In the genomic region with DNA sequence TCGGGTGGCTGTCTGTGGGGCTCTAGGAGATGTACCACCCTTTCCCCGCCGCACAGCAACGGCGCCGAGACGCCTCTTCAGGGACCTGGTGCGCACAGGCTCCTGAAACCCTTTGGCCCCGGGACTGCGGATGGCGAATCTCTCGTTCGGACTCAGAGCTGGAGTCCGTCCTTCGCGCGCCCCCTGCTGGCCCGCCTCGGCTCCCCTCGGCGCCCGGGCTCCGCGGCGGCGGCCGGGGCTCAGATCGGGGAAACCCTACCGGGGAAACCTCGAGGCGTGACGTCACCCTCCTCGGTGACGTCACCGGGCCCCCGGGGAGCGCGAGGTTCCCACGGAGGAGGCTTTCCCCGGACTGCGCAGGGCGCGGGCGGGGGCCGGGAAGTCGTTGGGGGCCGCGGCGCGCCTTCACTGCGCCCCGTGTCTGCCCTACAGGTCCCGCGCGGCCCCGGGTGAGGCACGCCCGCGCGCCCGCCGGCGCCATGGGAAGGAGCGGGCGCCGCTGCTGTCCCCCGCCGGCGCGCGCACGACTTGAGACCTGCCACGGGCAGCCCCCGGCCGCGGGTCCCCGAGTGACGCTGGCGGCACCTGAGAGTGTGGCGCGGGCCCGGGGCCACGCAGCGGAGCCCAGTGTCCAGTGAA, we compare ENCODE assay signal across 8 cellular contexts. TPM values are rescaled to one million over a fixed set of nuclear protein-coding genes. Genes with fewer than 3 reads are reported as not detected.
A peak's percentile ranks its signal among the peaks of the same experiment; 100 is the strongest.
DNase-seq lines count a peak whose midpoint lies in the region; ATAC-seq, FAIRE-seq and TF ChIP-seq lines count a peak whose summit lies in the region.

No MANE protein-coding gene starts in this region.

- peaks cover 0 to 43% of the 10 kb centered on the region in 2 donors for H3K4me1 ChIP-seq in right atrium auricular region
- peaks cover 0 to 23% of the 10 kb centered on the region in 2 donors for H3K4me1 ChIP-seq in uterus

- TF ChIP-seq POLR2A in GM12891 (IDR thresholded peaks at IDR 0.05; ENCODE audit: low read depth, low read length) (no peak), uterus (IDR thresholded peaks at IDR 0.05) (peak in 1 of 2 donors; percentile 33)

- FAIRE-seq in GM12891 (lab: Jason Lieb, UNC), result no peak

- H3K27ac ChIP-seq in angular gyrus (ENCODE audit: low read depth, low read length) (peak overlapping the region; percentile 52), right atrium auricular region (peak overlapping the region; percentile 79 to 84), uterus (peak overlapping the region; percentile 63 to 68)

- peak; percentile 48 for ATAC-seq in HG02642 (IDR thresholded peaks at IDR 0.05; ENCODE audit: poor library complexity, unreplicated experiment)

- TF ChIP-seq CTCF in right atrium auricular region (IDR thresholded peaks at IDR 0.05) (peak; percentile 93 to 96), uterus (IDR thresholded peaks at IDR 0.05) (peak; percentile 87 to 98 (median 94))

- intact Hi-C loops in uterus (cut with DNase I; ENCODE audit: low total_unique reads), result loop anchor here (5.0 kb wide), 1 partner anchor 52 kb away; the partner anchor contains the start of gene PFN3

- H3K27me3 ChIP-seq in right atrium auricular region (no peaks in the 10 kb centered on the region), uterus (no peaks in the 10 kb centered on the region)

- peak overlapping the region; percentile 64 to 66 for H3K4me3 ChIP-seq in right atrium auricular region
- peak overlapping the region; percentile 45 to 48 for H3K4me3 ChIP-seq in uterus

- no peaks in the 10 kb centered on the region for H3K9me3 ChIP-seq in right atrium auricular region
- no peaks in the 10 kb centered on the region for H3K9me3 ChIP-seq in uterus

- DNase-seq in GM12891 (ENCODE audit: insufficient read length, low spot score) (peak; percentile 99), NCI-H1092 treated with DMSO at 0.1 percent for 48 hours (lab: John Stamatoyannopoulos, UW) (peak; percentile 71), T-helper 2 cell (peak; percentile 87 to 97 (median 92)), right atrium auricular region (ENCODE audit: low spot score) (peak; percentile 95), putamen (ENCODE audit: low spot score) (peak; percentile 84), uterus (peak; percentile 88 to 93)

- H3K36me3 ChIP-seq in right atrium auricular region (no peaks in the 10 kb centered on the region), uterus (no peaks in the 10 kb centered on the region)

TF ChIP-seq in GM12891, 5 proteins besides CTCF, POLR2A, EP300 and RAD21:
- TF ChIP-seq PAX5 (IDR thresholded peaks at IDR 0.05; ENCODE audit: insufficient read depth, low read length, severe bottlenecking) (no peak), SPI1 (IDR thresholded peaks at IDR 0.05; ENCODE audit: low read depth, low read length) (no peak), POLR2AphosphoS5 (IDR thresholded peaks at IDR 0.05; ENCODE audit: low read depth, low read length) (no peak), TAF1 (IDR thresholded peaks at IDR 0.05; ENCODE audit: low read depth, low read length) (no peak)

RNA-seq across cellular contexts. Expression of gene PRR7, which starts 7.9 kb away (rescaled TPM):
- polyA plus RNA-seq in GM12891 (2012; ENCODE audit: low read depth, missing spikeins), result 8.4 TPM
- total RNA-seq in right atrium auricular region (1 to 10 TPM in 1 of 2 donors, under 1 TPM in 1; 0.90 to 1.1 TPM), uterus (1 to 10 TPM in 2 of 4 donors, not detected in 2; 1.9 to 3.0 TPM)

RNA-seq across cellular contexts. Expression of gene DBN1, which starts 18.9 kb away (rescaled TPM):
- polyA plus RNA-seq in GM12891 (2012; ENCODE audit: low read depth, missing spikeins), result 36.9 TPM
- 10 to 100 TPM; 25.0 to 47.2 TPM for total RNA-seq in right atrium auricular region
- 100 to 1,000 TPM in 2 of 4 donors, 10 to 100 TPM in 2; 30.6 to 107 (median 82.7) TPM for total RNA-seq in uterus

RNA-seq across cellular contexts. Expression of gene GRK6, which starts 28.0 kb away (rescaled TPM):
- 42.8 TPM for polyA plus RNA-seq in GM12891 (2012; ENCODE audit: low read depth, missing spikeins)
- total RNA-seq in right atrium auricular region (10 to 100 TPM in 1 of 2 donors, 1 to 10 TPM in 1; 9.9 to 14.1 TPM), uterus (10 to 100 TPM; 16.4 to 29.8 (median 20.9) TPM)

RNA-seq across cellular contexts. Expression of gene PDLIM7, which starts 42.9 kb away (rescaled TPM):
- polyA plus RNA-seq in GM12891 (2012; ENCODE audit: low read depth, missing spikeins), result 38.1 TPM
- total RNA-seq in right atrium auricular region (10 to 100 TPM; 45.8 to 56.0 TPM), uterus (100 to 1,000 TPM; 102 to 543 (median 193) TPM)

RNA-seq across cellular contexts. Expression of gene F12, which starts 45.2 kb away (rescaled TPM):
- polyA plus RNA-seq in GM12891 (2012; ENCODE audit: low read depth, missing spikeins), result 4.7 TPM
- total RNA-seq in right atrium auricular region, result under 1 TPM in 1 of 2 donors, not detected in 1; 0.43 TPM
- 1 to 10 TPM in 1 of 4 donors, not detected in 3; 7.6 TPM for total RNA-seq in uterus

Comparison
In these comparisons a context has a peak if more than half of its experiments do, and no peak if none do; other contexts are left out.
1. Peak in every context shown above with its lines: DNase-seq, ATAC-seq, H3K4me3 ChIP-seq and H3K27ac ChIP-seq.